In genomic region chr22:42574046-42574445, GRCh38 we compare ENCODE assay signal across 7 cellular contexts. TPM values are rescaled to one million over a fixed set of nuclear protein-coding genes. Genes with fewer than 3 reads are reported as not detected.
DNase-seq lines count a peak whose midpoint lies in the region; ATAC-seq, FAIRE-seq and TF ChIP-seq lines count a peak whose summit lies in the region.
"Not testable (repeated sequence)": the region's sequence is repeated elsewhere in the genome, so short reads cannot be mapped to it uniquely, and the experiment has no call there.

No MANE protein-coding gene starts in this region.

- 69% methylated on average over 1 of the region's 1 CpG for WGBS in right cardiac atrium

- intact Hi-C loops in Right ventricle myocardium superior (cut with DNase I); right cardiac atrium (cut with DNase I); lower lobe of right lung (cut with DNase I): not testable (repeated sequence)

- H3K27ac ChIP-seq in right cardiac atrium (ENCODE audit: low read length): not testable (repeated sequence)
- H3K27ac ChIP-seq in lower lobe of right lung: peak overlapping the region; percentile 18

- TF ChIP-seq CTCF in lower lobe of right lung (IDR thresholded peaks at IDR 0.05): not testable (repeated sequence)

- peak; percentile 14 for ATAC-seq in Right ventricle myocardium superior (ENCODE audit: poor library complexity)
- peak; percentile 10 to 26 for ATAC-seq in right cardiac atrium
- ATAC-seq in lower lobe of right lung: not testable (repeated sequence)

- peaks cover 57% of the 10 kb centered on the region for H3K36me3 ChIP-seq in lower lobe of right lung

- peak; percentile 75 for FAIRE-seq in GM12891 (lab: Jason Lieb, UNC)
- peak; percentile 56 for FAIRE-seq in TTC549 (lab: Jason Lieb, UNC)
- FAIRE-seq in urothelium cell line (lab: Jason Lieb, UNC): peak; percentile 87

- not testable (repeated sequence) for DNase-seq in GM12891 (ENCODE audit: insufficient read length, low spot score); Right ventricle myocardium superior; right cardiac atrium; lower lobe of right lung; urothelium cell line (ENCODE audit: low spot score)
- peak; percentile 33 for DNase-seq in dermis blood vessel endothelial cell

- not testable (repeated sequence) for H3K9me3 ChIP-seq in right cardiac atrium (ENCODE audit: control insufficient read depth, low read length); lower lobe of right lung

- not testable (repeated sequence) for H3K27me3 ChIP-seq in right cardiac atrium (ENCODE audit: control insufficient read depth, insufficient read depth); lower lobe of right lung (ENCODE audit: low read depth)

- H3K4me3 ChIP-seq in right cardiac atrium (ENCODE audit: low read length); lower lobe of right lung: not testable (repeated sequence)

- TF ChIP-seq POLR2A in GM12891 (IDR thresholded peaks at IDR 0.05; ENCODE audit: low read depth, low read length): not testable (repeated sequence)

- not testable (repeated sequence) for H3K4me1 ChIP-seq in right cardiac atrium (ENCODE audit: control insufficient read depth, insufficient read depth, low read length); lower lobe of right lung

RNA-seq across cellular contexts. Expression of gene SERHL2, which starts 20.3 kb away (rescaled TPM):
- polyA plus RNA-seq in GM12891 (2012; ENCODE audit: low read depth, missing spikeins): 1.2 TPM
- total RNA-seq in dermis blood vessel endothelial cell (3.0 and 3.1 TPM in 2 replicates), Right ventricle myocardium superior (2.4 TPM), right cardiac atrium (1 to 10 TPM; 3.3 to 5.0 (median 4.3) TPM), lower lobe of right lung (1.6 TPM)
- 4.8 TPM for polyA plus RNA-seq in right cardiac atrium

RNA-seq across cellular contexts. Expression of gene POLDIP3, which starts 40.6 kb away (rescaled TPM):
- polyA plus RNA-seq in GM12891 (2012; ENCODE audit: low read depth, missing spikeins): 40.1 TPM
- 27.9 and 43.3 TPM in 2 replicates for total RNA-seq in dermis blood vessel endothelial cell
- total RNA-seq in Right ventricle myocardium superior: 32.1 TPM
- total RNA-seq in right cardiac atrium: 10 to 100 TPM; 33.2 to 44.7 (median 38.7) TPM
- polyA plus RNA-seq in right cardiac atrium: 20.8 TPM
- total RNA-seq in lower lobe of right lung: 75.0 TPM

RNA-seq across cellular contexts. Expression of gene RRP7A, which starts 54.5 kb away (rescaled TPM):
- 26.5 TPM for polyA plus RNA-seq in GM12891 (2012; ENCODE audit: low read depth, missing spikeins)
- total RNA-seq in dermis blood vessel endothelial cell (30.8 and 61.4 TPM in 2 replicates), Right ventricle myocardium superior (14.3 TPM), right cardiac atrium (10 to 100 TPM; 23.5 to 29.8 (median 25.1) TPM), lower lobe of right lung (34.4 TPM)
- polyA plus RNA-seq in right cardiac atrium: 19.3 TPM
